In genomic region chr4:77931452-77932135, GRCh38 we compare ENCODE assay signal across 13 cellular contexts.
DNase-seq lines count a peak whose midpoint lies in the region; ATAC-seq, FAIRE-seq and TF ChIP-seq lines count a peak whose summit lies in the region.
"Had no signal": no experiment of that assay in that cellular context is flagged by ENCODE, and none has a peak within 500 bp of the region (broad histone marks: within the 10 kb centered on the region; RNA-seq: fewer than 3 reads in every experiment).

No MANE protein-coding gene starts in this region.

- no peaks in the 10 kb centered on the region for H3K9me3 ChIP-seq in esophagus squamous epithelium
- H3K9me3 ChIP-seq: thoracic aorta had no signal

- WGBS in esophagus squamous epithelium, 2 donors, result 77 to 83% methylated on average over 9 of the region's 9 CpGs

- peak overlapping the region; percentile 61 for H3K27ac ChIP-seq in ACC112 (ENCODE audit: low read depth, low read length)
- H3K27ac ChIP-seq in esophagus squamous epithelium, result peak overlapping the region in 1 of 4 donors; percentile 4
- H3K27ac ChIP-seq: thoracic aorta had no signal

- H3K36me3 Mint-ChIP-seq in HFFc6 (ENCODE audit: low read depth), result peaks cover 19% of the 10 kb centered on the region
- peaks cover 18% of the 10 kb centered on the region for H3K36me3 Mint-ChIP-seq in activated CD4-positive, alpha-beta T cell treated with anti-CD3 and anti-CD28 coated beads, Interleukin-2, amount 10 ng/mL, durations not matched to agents 7 days and 5 days (ENCODE audit: low read depth)
- peaks cover 9% of the 10 kb centered on the region for H3K36me3 Mint-ChIP-seq in effector memory CD8-positive, alpha-beta T cell (ENCODE audit: insufficient read depth)

- intact Hi-C loops in esophagus squamous epithelium (cut with DNase I), result no loop called here

- H3K4me3 ChIP-seq in ACC112 (ENCODE audit: low read depth, low read length) (no peak overlapping the region), fibroblast of villous mesenchyme (ENCODE audit: low read depth, low read length) (no peak overlapping the region), esophagus squamous epithelium (no peak overlapping the region)
- H3K4me3 ChIP-seq: thoracic aorta had no signal

- H3K4me1 ChIP-seq in ACC112 (ENCODE audit: control insufficient read depth, insufficient read depth, low read length, unreplicated experiment) (peaks cover 24% of the 10 kb centered on the region), esophagus squamous epithelium (peaks cover 0 to 57% (median 5%) of the 10 kb centered on the region in 3 donors)

- no peaks in the 10 kb centered on the region; the same call in 1 of the 2 replicates for H3K9me3 Mint-ChIP-seq in HFFc6
- H3K9me3 Mint-ChIP-seq in activated CD4-positive, alpha-beta T cell treated with anti-CD3 and anti-CD28 coated beads, Interleukin-2, amount 10 ng/mL, durations not matched to agents 7 days and 5 days, result peaks cover 2% of the 10 kb centered on the region
- H3K9me3 Mint-ChIP-seq in effector memory CD8-positive, alpha-beta T cell, result no peaks in the 10 kb centered on the region

- peak overlapping the region; percentile 79 for H3K27ac Mint-ChIP-seq in HFFc6
- H3K27ac Mint-ChIP-seq in activated CD4-positive, alpha-beta T cell treated with anti-CD3 and anti-CD28 coated beads, Interleukin-2, amount 10 ng/mL, durations not matched to agents 7 days and 5 days, result no peak overlapping the region
- no peak overlapping the region for H3K27ac Mint-ChIP-seq in effector memory CD8-positive, alpha-beta T cell

- H3K36me3 ChIP-seq in ACC112 (ENCODE audit: insufficient read depth, low read length) (no peaks in the 10 kb centered on the region), esophagus squamous epithelium (peaks cover 0 to 24% (median 0%) of the 10 kb centered on the region in 3 donors)
- H3K36me3 ChIP-seq: thoracic aorta had no signal

- FAIRE-seq in frontal cortex (lab: Jason Lieb, UNC), result no peak

- H3K4me1 Mint-ChIP-seq in HFFc6 (ENCODE audit: low read depth), result peaks cover 43% of the 10 kb centered on the region
- no peaks in the 10 kb centered on the region for H3K4me1 Mint-ChIP-seq in activated CD4-positive, alpha-beta T cell treated with anti-CD3 and anti-CD28 coated beads, Interleukin-2, amount 10 ng/mL, durations not matched to agents 7 days and 5 days
- H3K4me1 Mint-ChIP-seq in effector memory CD8-positive, alpha-beta T cell (ENCODE audit: low read depth in 2 of 2), result peaks cover 0 to 3% of the 10 kb centered on the region in 2 donors

- H3K27me3 ChIP-seq in ACC112 (ENCODE audit: insufficient read depth, low read length) (no peaks in the 10 kb centered on the region), esophagus squamous epithelium (no peaks in the 10 kb centered on the region)

- peak; percentile 70 for DNase-seq in HFFc6
- peak; percentile 10 for DNase-seq in amniotic stem cell (lab: John Stamatoyannopoulos, UW)
- peak; percentile 78 for DNase-seq in fibroblast of villous mesenchyme (ENCODE audit: low read depth)
- no peak for DNase-seq in esophagus squamous epithelium (lab: John Stamatoyannopoulos, UW)
- no peak for DNase-seq in frontal cortex (ENCODE audit: low spot score in 2 of 2)
- no peak for DNase-seq in activated CD4-positive, alpha-beta T cell treated with anti-CD3 and anti-CD28 coated beads, Interleukin-2, amount 10 ng/mL, durations not matched to agents 7 days and 5 days
- DNase-seq in effector memory CD8-positive, alpha-beta T cell, result no peak
- DNase-seq: foreskin melanocyte, Kasumi-1, NCI-H2081 had no signal

- H3K27me3 Mint-ChIP-seq in HFFc6 (ENCODE audit: insufficient read depth), result no peaks in the 10 kb centered on the region; the same call in 1 of the 2 replicates
- no peaks in the 10 kb centered on the region for H3K27me3 Mint-ChIP-seq in activated CD4-positive, alpha-beta T cell treated with anti-CD3 and anti-CD28 coated beads, Interleukin-2, amount 10 ng/mL, durations not matched to agents 7 days and 5 days
- H3K27me3 Mint-ChIP-seq in effector memory CD8-positive, alpha-beta T cell, result no peaks in the 10 kb centered on the region

- peak overlapping the region; percentile 22; the same call in 1 of the 2 replicates for H3K4me3 Mint-ChIP-seq in HFFc6
- no peak overlapping the region for H3K4me3 Mint-ChIP-seq in activated CD4-positive, alpha-beta T cell treated with anti-CD3 and anti-CD28 coated beads, Interleukin-2, amount 10 ng/mL, durations not matched to agents 7 days and 5 days
- H3K4me3 Mint-ChIP-seq in effector memory CD8-positive, alpha-beta T cell, result no peak overlapping the region

- POLR2A ChIA-PET in activated CD4-positive, alpha-beta T cell treated with anti-CD3 and anti-CD28 coated beads, Interleukin-2, amount 10 ng/mL, durations not matched to agents 7 days and 5 days (lab: Charles Lee), result interaction anchor here (0.7 kb wide), 1 partner anchor 87 kb away, joined by 3 read pairs; no protein-coding TSS in a partner anchor

- CTCF ChIA-PET in activated CD4-positive, alpha-beta T cell treated with anti-CD3 and anti-CD28 coated beads, Interleukin-2, amount 10 ng/mL, durations not matched to agents 7 days and 5 days (lab: Charles Lee), result interaction anchor here (1.1 kb wide), 1 partner anchor 9 kb away, joined by 3 read pairs; no protein-coding TSS in a partner anchor

- no peak for ATAC-seq in effector memory CD8-positive, alpha-beta T cell (replicated peaks)
- ATAC-seq: HCT116 had no signal

- no peak overlapping the region for H2AFZ ChIP-seq in ACC112 (ENCODE audit: low read length, unreplicated experiment)

- TF ChIP-seq CTCF in HFFc6 (IDR thresholded peaks at IDR 0.05) (no peak), fibroblast of villous mesenchyme (IDR thresholded peaks at IDR 0.05; ENCODE audit: insufficient read depth, low read depth, low read length) (no peak), esophagus squamous epithelium (IDR thresholded peaks at IDR 0.05) (no peak)

- no peak for TF ChIP-seq POLR2A in esophagus squamous epithelium (IDR thresholded peaks at IDR 0.05)

- H3K79me2 ChIP-seq in ACC112 (ENCODE audit: control insufficient read depth, insufficient read depth, low read length, unreplicated experiment), result no peaks in the 10 kb centered on the region

Comparison
In these comparisons a context has a peak if more than half of its experiments do, and no peak if none do; other contexts are left out.
1. DNase-seq: peak in HFFc6 (single experiment), amniotic stem cell (single experiment) and fibroblast of villous mesenchyme (single experiment); none in esophagus squamous epithelium (single experiment), frontal cortex (0 of 2), activated CD4-positive, alpha-beta T cell treated with anti-CD3 and anti-CD28 coated beads, Interleukin-2, amount 10 ng/mL, durations not matched to agents 7 days and 5 days (single experiment) and effector memory CD8-positive, alpha-beta T cell (0 of 3).